8 cellular contexts compared by ENCODE assay signal in the genomic region with DNA sequence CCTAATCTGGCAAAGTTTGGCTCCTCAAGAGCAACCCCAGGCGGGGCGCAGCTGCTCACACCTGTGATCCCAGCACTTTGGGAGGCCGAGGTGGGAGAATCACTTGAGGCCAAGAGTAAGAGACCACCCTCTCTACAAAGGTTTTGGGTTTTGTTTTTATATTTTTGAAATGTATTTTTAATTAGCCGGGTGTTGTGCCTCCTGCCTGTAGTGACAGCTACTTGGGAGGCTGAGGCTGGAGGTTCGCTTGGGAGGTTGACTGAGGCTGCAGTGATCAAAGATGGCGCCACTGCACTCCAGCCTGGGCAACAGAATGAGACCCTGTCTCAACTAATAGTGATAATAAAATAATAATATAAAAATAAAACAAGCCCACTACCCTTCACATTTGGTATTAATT. TPM values are rescaled to one million over a fixed set of nuclear protein-coding genes. Genes with fewer than 3 reads are reported as not detected.
DNase-seq lines count a peak whose midpoint lies in the region; TF ChIP-seq lines count a peak whose summit lies in the region.

No MANE protein-coding gene starts in this region.

- H3K4me3 ChIP-seq in GM08714 (ENCODE audit: low read length) = peak overlapping the region; percentile 74; the same call in 1 of the 2 replicates
- H3K4me3 ChIP-seq in SJSA1 = peak overlapping the region; percentile 92
- H3K4me3 ChIP-seq in fibroblast of mammary gland (ENCODE audit: control insufficient read depth, low read depth, low read length) = peak overlapping the region; percentile 58
- H3K4me3 ChIP-seq in retinal pigment epithelial cell (ENCODE audit: low read length) = peak overlapping the region; percentile 60

- DNase-seq in SJSA1 (ENCODE audit: low read depth in 1 of 2, low spot score in 2 of 2) (no peak), fibroblast of mammary gland (ENCODE audit: low read depth) (no peak), retinal pigment epithelial cell (ENCODE audit: low read depth) (no peak), occipital lobe (lab: John Stamatoyannopoulos, UW) (no peak), pons (ENCODE audit: low spot score) (no peak), SIG-M5 (lab: John Stamatoyannopoulos, UW) (no peak)
- DNase-seq in stimulated activated CD4-positive, alpha-beta T cell treated with anti-CD3 and anti-CD28 coated beads, Interleukin-4, amount 100 ng/mL, for 24 hours = no peak

- H3K36me3 ChIP-seq in SJSA1 = peaks cover 15% of the 10 kb centered on the region; the same call in 1 of the 2 replicates

- no peak overlapping the region for H3K27ac ChIP-seq in SJSA1

- H3K27me3 ChIP-seq in SJSA1 (replicated peaks) = no peaks in the 10 kb centered on the region

- no peaks in the 10 kb centered on the region for H3K9me3 ChIP-seq in SJSA1 (replicated peaks)

- peaks cover 33% of the 10 kb centered on the region for H3K4me1 ChIP-seq in SJSA1 (replicated peaks)

- TF ChIP-seq CTCF in fibroblast of mammary gland (conservative IDR thresholded peaks at IDR 0.05; ENCODE audit: control insufficient read depth, insufficient read depth, low read depth, low read length) (no peak), retinal pigment epithelial cell (conservative IDR thresholded peaks at IDR 0.05; ENCODE audit: low read depth, low read length) (no peak)

RNA-seq across cellular contexts. Expression of gene USP7, which starts 0.8 kb away (rescaled TPM):
- 35.7 and 51.5 TPM in 2 replicates for total RNA-seq in SJSA1 (2014; rRNA removed; shearing (Covaris generic))
- 90.9 TPM for total RNA-seq in occipital lobe
